ENCODE assay signal across 14 cellular contexts in genomic region chr19:8655340-8655709, GRCh38. TPM values are rescaled to one million over a fixed set of nuclear protein-coding genes. Genes with fewer than 3 reads are reported as not detected.
A peak's percentile ranks its signal among the peaks of the same experiment; 100 is the strongest.
DNase-seq lines count a peak whose midpoint lies in the region; ATAC-seq lines count a peak whose summit lies in the region.
"Had no signal": no experiment of that assay in that cellular context is flagged by ENCODE, and none has a peak within 500 bp of the region (broad histone marks: within the 10 kb centered on the region; RNA-seq: fewer than 3 reads in every experiment).

No MANE protein-coding gene starts in this region.

- peak; percentile 38 to 69 for ATAC-seq in activated naive CD4-positive, alpha-beta T cell treated with anti-CD3 and anti-CD28 coated beads, Interleukin-2, amount 50 U/mL, for 72 hours
- no peak for ATAC-seq in HG03457 (IDR thresholded peaks at IDR 0.05; ENCODE audit: unreplicated experiment)

- DNase-seq in NCI-H345 (lab: John Stamatoyannopoulos, UW) (peak; percentile 1), NCI-H345 treated with DMSO at 0.1 percent for 48 hours (lab: John Stamatoyannopoulos, UW; ENCODE audit: unreplicated experiment) (no peak), T-helper 9 cell (peak; percentile 25), DMS153 treated with DMSO at 0.1 percent for 48 hours (lab: John Stamatoyannopoulos, UW; ENCODE audit: unreplicated experiment) (no peak), NCI-H748 treated with DMSO at 0.1 percent for 48 hours (lab: John Stamatoyannopoulos, UW) (no peak)
- DNase-seq in activated naive CD4-positive, alpha-beta T cell treated with anti-CD3 and anti-CD28 coated beads, Interleukin-2, amount 50 U/mL, for 72 hours (ENCODE audit: low spot score in 2 of 2): no peak
- peak; percentile 57 for DNase-seq in stimulated activated CD8-positive, alpha-beta memory T cell treated with anti-CD3 and anti-CD28 coated beads, Interleukin-4, amount 100 ng/mL, for 48 hours
- DNase-seq: HCEC 1CT, NCI-H1105 treated with DMSO at 0.1 percent for 48 hours had no signal

- no peaks in the 10 kb centered on the region for H3K36me3 Mint-ChIP-seq in activated naive CD4-positive, alpha-beta T cell treated with anti-CD3 and anti-CD28 coated beads, Interleukin-2, amount 50 U/mL, for 72 hours

- H3K27ac Mint-ChIP-seq in activated naive CD4-positive, alpha-beta T cell treated with anti-CD3 and anti-CD28 coated beads, Interleukin-2, amount 50 U/mL, for 72 hours: peak overlapping the region in 1 of 2 donors; percentile 40

- H3K9me3 Mint-ChIP-seq in activated naive CD4-positive, alpha-beta T cell treated with anti-CD3 and anti-CD28 coated beads, Interleukin-2, amount 50 U/mL, for 72 hours: no peaks in the 10 kb centered on the region

RNA-seq across cellular contexts. Expression of gene NFILZ, which starts 24.9 kb away (rescaled TPM):
- not detected for total RNA-seq in activated naive CD4-positive, alpha-beta T cell treated with anti-CD3 and anti-CD28 coated beads, Interleukin-2, amount 50 U/mL, for 72 hours
- total RNA-seq: G401, lung, PC-9, renal cortical epithelial cell had no signal

RNA-seq across cellular contexts. Expression of gene ACTL9, which starts 43.3 kb away (rescaled TPM):
- total RNA-seq in activated naive CD4-positive, alpha-beta T cell treated with anti-CD3 and anti-CD28 coated beads, Interleukin-2, amount 50 U/mL, for 72 hours: not detected
- total RNA-seq: G401, lung, PC-9, renal cortical epithelial cell had no signal

RNA-seq across cellular contexts. Expression of gene ADAMTS10, which starts 44.8 kb away (rescaled TPM):
- 10 to 100 TPM in 1 of 2 donors, 1 to 10 TPM in 1; 5.1 to 11.3 TPM for total RNA-seq in activated naive CD4-positive, alpha-beta T cell treated with anti-CD3 and anti-CD28 coated beads, Interleukin-2, amount 50 U/mL, for 72 hours
- total RNA-seq: PC-9 had no signal

Comparison
In these comparisons a context has a peak if more than half of its experiments do, and no peak if none do; other contexts are left out.
1. DNase-seq: peak in NCI-H345 (single experiment), T-helper 9 cell (single experiment) and stimulated activated CD8-positive, alpha-beta memory T cell treated with anti-CD3 and anti-CD28 coated beads, Interleukin-4, amount 100 ng/mL, for 48 hours (single experiment); none in NCI-H345 treated with DMSO at 0.1 percent for 48 hours (single experiment), activated naive CD4-positive, alpha-beta T cell treated with anti-CD3 and anti-CD28 coated beads, Interleukin-2, amount 50 U/mL, for 72 hours (0 of 2), DMS153 treated with DMSO at 0.1 percent for 48 hours (single experiment) and NCI-H748 treated with DMSO at 0.1 percent for 48 hours (single experiment).